Comparison of ENCODE assay signal across 15 cellular contexts in the genomic region with DNA sequence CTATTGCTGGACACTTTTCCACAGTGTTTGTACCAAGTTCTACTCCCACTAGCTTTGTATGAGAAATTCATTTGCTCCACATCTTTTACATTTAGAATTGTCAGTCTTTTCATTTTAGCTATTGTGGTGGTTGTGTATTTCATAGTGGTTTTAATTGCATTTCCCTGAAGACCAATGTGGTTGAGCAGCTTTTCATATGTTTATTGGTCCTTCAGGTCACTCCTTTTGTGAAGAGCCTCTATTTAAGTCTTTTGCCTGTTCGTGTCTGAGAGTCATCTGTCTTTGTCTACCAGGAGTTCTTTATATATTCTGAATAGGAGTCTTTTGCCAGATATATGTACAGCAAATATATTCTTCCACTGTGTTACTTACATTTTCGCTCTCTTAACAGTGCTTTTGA.
"Had no signal": no experiment of that assay in that cellular context is flagged by ENCODE, and none has a peak within 500 bp of the region (broad histone marks: within the 10 kb centered on the region; RNA-seq: fewer than 3 reads in every experiment).

No MANE protein-coding gene starts in this region.

- H3K9me3 ChIP-seq: colonic mucosa, tibial nerve, uterus had no signal

- ATAC-seq: activated T-cell treated with anti-CD3 and anti-CD28 coated beads, Interleukin-2, amount 50 U/mL, for 72 hours; natural killer cell treated with Interleukin-12 subunit alpha and Interleukin-12 subunit beta and Interleukin-15 and Interleukin-18, amount 100 ng/mL, for 72 hours; stimulated activated naive CD8-positive, alpha-beta T cell treated with anti-CD3 and anti-CD28 coated beads, Interleukin-15, Interleukin-2, amounts not matched to agents 100 U/mL and 50 U/mL, for 24 hours had no signal

- DNase-seq: activated CD4-positive, CD25-positive, alpha-beta regulatory T cell treated with anti-CD3 and anti-CD28 coated beads, Interleukin-2, amount 50 U/mL, for 72 hours; activated effector memory CD4-positive, alpha-beta T cell treated with anti-CD3 and anti-CD28 coated beads, Interleukin-2, amount 50 U/mL, for 16 hours; activated naive CD4-positive, alpha-beta T cell treated with anti-CD3 and anti-CD28 coated beads, Interleukin-2, amount 50 U/mL, for 16 hours; activated T-cell treated with anti-CD3 and anti-CD28 coated beads, Interleukin-2, amount 50 U/mL, for 72 hours; aorta; colonic mucosa; foreskin melanocyte; stimulated activated naive CD8-positive, alpha-beta T cell treated with anti-CD3 and anti-CD28 coated beads, Interleukin-15, Interleukin-2, amounts not matched to agents 100 U/mL and 50 U/mL, for 24 hours; substantia nigra; uterus had no signal

- H3K36me3 ChIP-seq: colonic mucosa, uterus had no signal

- H3K4me3 ChIP-seq: colonic mucosa, lung, tibial nerve, uterus had no signal

- H3K27ac ChIP-seq: colonic mucosa, tibial nerve, uterus, VCaP had no signal

- FAIRE-seq: keratinocyte had no signal

- H3K27me3 ChIP-seq: colonic mucosa, tibial nerve, uterus had no signal

- H3K4me1 ChIP-seq: colonic mucosa, tibial nerve, uterus had no signal
